Comparison of ENCODE assay signal across 11 cellular contexts in the genomic region with DNA sequence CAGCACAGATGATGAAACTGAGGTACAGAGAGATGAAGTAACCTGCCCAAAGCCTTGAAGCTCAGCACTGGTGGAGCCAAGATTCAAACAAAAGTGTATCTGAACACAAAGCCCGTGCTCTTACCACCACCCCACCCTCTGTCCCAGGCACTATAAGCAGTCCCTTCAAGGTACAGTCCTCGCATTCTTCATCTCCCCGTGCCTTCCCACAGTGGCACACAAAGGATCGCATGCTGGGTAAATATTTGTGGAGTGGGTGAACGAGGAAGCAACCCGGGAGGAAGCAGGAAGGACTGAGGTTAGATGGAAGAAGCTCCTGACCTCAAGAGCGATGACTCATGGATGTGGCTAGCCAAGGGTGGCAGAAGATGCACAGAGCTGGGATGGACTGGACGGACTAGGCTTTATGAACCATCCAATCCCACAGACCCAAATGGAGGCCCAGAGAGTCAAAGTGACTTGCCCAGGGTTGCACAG. TPM values are rescaled to one million over a fixed set of nuclear protein-coding genes. Genes with fewer than 3 reads are reported as not detected.
DNase-seq lines count a peak whose midpoint lies in the region; ATAC-seq and TF ChIP-seq lines count a peak whose summit lies in the region.
"Had no signal": no experiment of that assay in that cellular context is flagged by ENCODE, and none has a peak within 500 bp of the region (broad histone marks: within the 10 kb centered on the region; RNA-seq: fewer than 3 reads in every experiment).

No MANE protein-coding gene starts in this region.

- H3K27ac Mint-ChIP-seq in HFFc6: peak overlapping the region; percentile 74
- H3K27ac Mint-ChIP-seq in T-helper 2 cell treated with Interferon-gamma antibody and Interleukin-4, amounts not matched to agents 5 μg/mL and 100 μg/mL, for 36 hours: no peak overlapping the region
- H3K27ac Mint-ChIP-seq: type B pancreatic cell had no signal

- peaks cover 46% of the 10 kb centered on the region for H3K4me1 Mint-ChIP-seq in HFFc6 (ENCODE audit: low read depth)
- H3K4me1 Mint-ChIP-seq in T-helper 2 cell treated with Interferon-gamma antibody and Interleukin-4, amounts not matched to agents 5 μg/mL and 100 μg/mL, for 36 hours (ENCODE audit: low read depth): peaks cover 25% of the 10 kb centered on the region

- H3K4me3 ChIP-seq in fibroblast of villous mesenchyme (ENCODE audit: low read depth, low read length): no peak overlapping the region

- ATAC-seq in HG02763 (IDR thresholded peaks at IDR 0.05; ENCODE audit: unreplicated experiment): no peak
- ATAC-seq in GM18505 (IDR thresholded peaks at IDR 0.05; ENCODE audit: unreplicated experiment): no peak

- no peaks in the 10 kb centered on the region for H3K9me3 Mint-ChIP-seq in HFFc6
- H3K9me3 Mint-ChIP-seq in T-helper 2 cell treated with Interferon-gamma antibody and Interleukin-4, amounts not matched to agents 5 μg/mL and 100 μg/mL, for 36 hours: no peaks in the 10 kb centered on the region
- H3K9me3 Mint-ChIP-seq: activated T-cell treated with anti-CD3 and anti-CD28 coated beads, Interleukin-2, amount 50 U/mL, for 4 hours; type B pancreatic cell had no signal

- no peak for TF ChIP-seq CTCF in HFFc6 (IDR thresholded peaks at IDR 0.05)
- TF ChIP-seq CTCF in fibroblast of villous mesenchyme (IDR thresholded peaks at IDR 0.05; ENCODE audit: insufficient read depth, low read depth, low read length): no peak

- DNase-seq in AG08395 (ENCODE audit: low spot score) (peak; percentile 76), HFFc6 (peak; percentile 63), fibroblast of villous mesenchyme (ENCODE audit: low read depth) (peak; percentile 56), middle frontal gyrus (ENCODE audit: extremely low spot score, low spot score) (no peak), epidermal melanocyte (ENCODE audit: insufficient read length, low spot score) (no peak)
- peak; percentile 12 for DNase-seq in T-helper 2 cell treated with Interferon-gamma antibody and Interleukin-4, amounts not matched to agents 5 μg/mL and 100 μg/mL, for 36 hours (ENCODE audit: low spot score)
- DNase-seq: NCI-H2107 had no signal

- no peaks in the 10 kb centered on the region for H3K36me3 Mint-ChIP-seq in HFFc6 (ENCODE audit: low read depth)
- H3K36me3 Mint-ChIP-seq in T-helper 2 cell treated with Interferon-gamma antibody and Interleukin-4, amounts not matched to agents 5 μg/mL and 100 μg/mL, for 36 hours (ENCODE audit: low read depth): no peaks in the 10 kb centered on the region
- H3K36me3 Mint-ChIP-seq: type B pancreatic cell had no signal

- H3K4me3 Mint-ChIP-seq in HFFc6: peak overlapping the region; percentile 48
- peak overlapping the region; percentile 36 for H3K4me3 Mint-ChIP-seq in T-helper 2 cell treated with Interferon-gamma antibody and Interleukin-4, amounts not matched to agents 5 μg/mL and 100 μg/mL, for 36 hours
- H3K4me3 Mint-ChIP-seq: activated T-cell treated with anti-CD3 and anti-CD28 coated beads, Interleukin-2, amount 50 U/mL, for 4 hours; type B pancreatic cell had no signal

- H3K27me3 Mint-ChIP-seq in HFFc6 (ENCODE audit: insufficient read depth): peaks cover 2% of the 10 kb centered on the region; the same call in 1 of the 2 replicates
- H3K27me3 Mint-ChIP-seq in T-helper 2 cell treated with Interferon-gamma antibody and Interleukin-4, amounts not matched to agents 5 μg/mL and 100 μg/mL, for 36 hours (ENCODE audit: low read depth): peaks cover 15% of the 10 kb centered on the region
- H3K27me3 Mint-ChIP-seq: type B pancreatic cell had no signal

- TF ChIP-seq POLR2A in GM18505 (IDR thresholded peaks at IDR 0.05; ENCODE audit: borderline replicate concordance, extremely low read depth, insufficient read depth, insufficient read length): no peak

RNA-seq across cellular contexts. Expression of a gene that starts 18.4 kb away (rescaled TPM):
- total RNA-seq in HFFc6 (2021; fragmentation: NEBNext Ultra II Directional; extraction: Animal tissue kit (Norgen Biotek cat#: 25700)): 10 to 100 TPM; 16.4 to 22.8 (median 20.0) TPM
- total RNA-seq in fibroblast of villous mesenchyme: 11.0 and 13.8 TPM in 2 replicates

RNA-seq across cellular contexts. Expression of a gene that starts 37.9 kb away (rescaled TPM):
- total RNA-seq in HFFc6 (2021; fragmentation: NEBNext Ultra II Directional; extraction: Animal tissue kit (Norgen Biotek cat#: 25700)): 10 to 100 TPM; 57.9 to 65.9 (median 61.4) TPM
- 149 and 157 TPM in 2 replicates for total RNA-seq in fibroblast of villous mesenchyme

Comparison
In these comparisons a context has a peak if more than half of its experiments do, and no peak if none do; other contexts are left out.
1. DNase-seq: peak in AG08395 (single experiment), HFFc6 (single experiment), T-helper 2 cell treated with Interferon-gamma antibody and Interleukin-4, amounts not matched to agents 5 μg/mL and 100 μg/mL, for 36 hours (single experiment) and fibroblast of villous mesenchyme (single experiment); none in middle frontal gyrus (single experiment) and epidermal melanocyte (single experiment).